Comparison of ENCODE assay signal across 16 cellular contexts in genomic region chr1:206039046-206039929, GRCh38. TPM values are rescaled to one million over a fixed set of nuclear protein-coding genes. Genes with fewer than 3 reads are reported as not detected.
A peak's percentile ranks its signal among the peaks of the same experiment; 100 is the strongest.
DNase-seq lines count a peak whose midpoint lies in the region; ATAC-seq and TF ChIP-seq lines count a peak whose summit lies in the region.
"Had no signal": no experiment of that assay in that cellular context is flagged by ENCODE, and none has a peak within 500 bp of the region (broad histone marks: within the 10 kb centered on the region; RNA-seq: fewer than 3 reads in every experiment).

No MANE protein-coding gene starts in this region.

- no peaks in the 10 kb centered on the region for H3K36me3 ChIP-seq in DOHH2 (ENCODE audit: control insufficient read depth, low read length)
- H3K36me3 ChIP-seq in Loucy (ENCODE audit: insufficient read depth, low read length) = no peaks in the 10 kb centered on the region

- H3K9me3 ChIP-seq in DOHH2 (ENCODE audit: control insufficient read depth, insufficient read depth, low read length) = no peaks in the 10 kb centered on the region
- H3K9me3 ChIP-seq in Loucy (ENCODE audit: insufficient read depth, low read depth, low read length) = no peaks in the 10 kb centered on the region

- DNase-seq in osteocyte (ENCODE audit: extremely low spot score, unreplicated experiment) (peak; percentile 68), cardiac septum (ENCODE audit: low spot score) (no peak), NCI-H2081 (lab: John Stamatoyannopoulos, UW) (no peak)
- DNase-seq: activated naive CD8-positive, alpha-beta T cell treated with anti-CD3 and anti-CD28 coated beads, Interleukin-2, amount 10 ng/mL, durations not matched to agents 7 days and 5 days; effector CD8-positive, alpha-beta T cell; NCI-H1694 treated with DMSO at 0.1 percent for 48 hours; NCI-H526; posterior cingulate gyrus had no signal

- H3K4me3 Mint-ChIP-seq in activated T-helper 17 cell treated with anti-CD3 and anti-CD28 coated beads, Interleukin-2, amount 50 U/mL, for 72 hours = peak overlapping the region; percentile 79
- H3K4me3 Mint-ChIP-seq in osteocyte (ENCODE audit: unreplicated experiment) = no peak overlapping the region
- H3K4me3 Mint-ChIP-seq: activated naive CD8-positive, alpha-beta T cell treated with anti-CD3 and anti-CD28 coated beads, Interleukin-2, amount 10 ng/mL, durations not matched to agents 7 days and 5 days had no signal

- H3K4me2 ChIP-seq in DOHH2 (ENCODE audit: low read length) (peak overlapping the region; percentile 30), Loucy (ENCODE audit: low read depth, low read length, poor library complexity, severe bottlenecking) (peak overlapping the region; percentile 75)

- H3K27me3 Mint-ChIP-seq in activated T-helper 17 cell treated with anti-CD3 and anti-CD28 coated beads, Interleukin-2, amount 50 U/mL, for 72 hours = no peaks in the 10 kb centered on the region
- peaks cover 61% of the 10 kb centered on the region for H3K27me3 Mint-ChIP-seq in osteocyte (ENCODE audit: unreplicated experiment)

- H3K4me1 ChIP-seq in DOHH2 (ENCODE audit: control insufficient read depth, low read length) (peaks cover 97% of the 10 kb centered on the region), Loucy (ENCODE audit: insufficient read depth, low read length, poor library complexity, severe bottlenecking) (peaks cover 64% of the 10 kb centered on the region)

- no peaks in the 10 kb centered on the region for H3K27me3 ChIP-seq in DOHH2 (ENCODE audit: control insufficient read depth, low read length)
- H3K27me3 ChIP-seq in Loucy (ENCODE audit: insufficient read depth, low read length, poor library complexity, severe bottlenecking) = no peaks in the 10 kb centered on the region

- no peaks in the 10 kb centered on the region for H3K36me3 Mint-ChIP-seq in activated T-helper 17 cell treated with anti-CD3 and anti-CD28 coated beads, Interleukin-2, amount 50 U/mL, for 72 hours (ENCODE audit: low read depth)
- H3K36me3 Mint-ChIP-seq in osteocyte (ENCODE audit: unreplicated experiment) = no peaks in the 10 kb centered on the region
- H3K36me3 Mint-ChIP-seq: activated naive CD8-positive, alpha-beta T cell treated with anti-CD3 and anti-CD28 coated beads, Interleukin-2, amount 10 ng/mL, durations not matched to agents 7 days and 5 days had no signal

- TF ChIP-seq CTCF in DOHH2 (IDR thresholded peaks at IDR 0.05; ENCODE audit: low read depth, low read length, poor library complexity, severe bottlenecking) (no peak), Loucy (conservative IDR thresholded peaks at IDR 0.05; ENCODE audit: low read length) (no peak), osteocyte (IDR thresholded peaks at IDR 0.05) (no peak)

- H2AFZ ChIP-seq in Loucy (ENCODE audit: low read length) = no peak overlapping the region

- H3F3A ChIP-seq in DOHH2 (ENCODE audit: control insufficient read depth, insufficient read depth) (peaks cover 34% of the 10 kb centered on the region), Loucy (ENCODE audit: low read depth) (0 out of 2 replicates have a peak, but pooled peaks cover 5% of the 10 kb centered on the region)

- peaks cover 19% of the 10 kb centered on the region for H3K4me1 Mint-ChIP-seq in activated T-helper 17 cell treated with anti-CD3 and anti-CD28 coated beads, Interleukin-2, amount 50 U/mL, for 72 hours
- H3K4me1 Mint-ChIP-seq in osteocyte (ENCODE audit: unreplicated experiment) = no peaks in the 10 kb centered on the region

- H3K27ac Mint-ChIP-seq in activated T-helper 17 cell treated with anti-CD3 and anti-CD28 coated beads, Interleukin-2, amount 50 U/mL, for 72 hours = peak overlapping the region; percentile 93
- no peak overlapping the region for H3K27ac Mint-ChIP-seq in osteocyte (ENCODE audit: unreplicated experiment)
- H3K27ac Mint-ChIP-seq: activated naive CD8-positive, alpha-beta T cell treated with anti-CD3 and anti-CD28 coated beads, Interleukin-2, amount 10 ng/mL, durations not matched to agents 7 days and 5 days had no signal

- H3K4me3 ChIP-seq in DOHH2 (ENCODE audit: low read length) (peak overlapping the region; percentile 7), Loucy (ENCODE audit: low read length, poor library complexity, severe bottlenecking) (peak overlapping the region; percentile 59)

- H3K79me2 ChIP-seq in DOHH2 (ENCODE audit: control insufficient read depth, low read length) (no peaks in the 10 kb centered on the region), Loucy (ENCODE audit: insufficient read depth, low read length) (peaks cover 96% of the 10 kb centered on the region)

- no peaks in the 10 kb centered on the region for H3K9me2 ChIP-seq in DOHH2 (replicated peaks; ENCODE audit: control insufficient read depth, low read length)
- no peaks in the 10 kb centered on the region for H3K9me2 ChIP-seq in Loucy (replicated peaks; ENCODE audit: low read depth, low read length)

- intact Hi-C loops in cardiac septum (cut with DNase I) = no loop called here

- H3K9ac ChIP-seq in Loucy (ENCODE audit: low read depth, low read length, poor library complexity, severe bottlenecking) = peak overlapping the region; percentile 83

- H3K9me3 Mint-ChIP-seq in activated T-helper 17 cell treated with anti-CD3 and anti-CD28 coated beads, Interleukin-2, amount 50 U/mL, for 72 hours = no peaks in the 10 kb centered on the region
- no peaks in the 10 kb centered on the region for H3K9me3 Mint-ChIP-seq in osteocyte (ENCODE audit: unreplicated experiment)
- H3K9me3 Mint-ChIP-seq: activated naive CD8-positive, alpha-beta T cell treated with anti-CD3 and anti-CD28 coated beads, Interleukin-2, amount 10 ng/mL, durations not matched to agents 7 days and 5 days had no signal

- peak; percentile 79 for ATAC-seq in activated T-helper 17 cell treated with anti-CD3 and anti-CD28 coated beads, Interleukin-2, amount 50 U/mL, for 72 hours (replicated peaks)
- no peak for ATAC-seq in GM18498 (IDR thresholded peaks at IDR 0.05; ENCODE audit: unreplicated experiment)
- ATAC-seq: Panc1 had no signal

- H3K27ac ChIP-seq in DOHH2 (ENCODE audit: low read depth, low read length) = no peak overlapping the region

- no peaks in the 10 kb centered on the region for H4K20me1 ChIP-seq in DOHH2 (ENCODE audit: control insufficient read depth, insufficient read depth, low read depth, low read length)
- peaks cover 12% of the 10 kb centered on the region for H4K20me1 ChIP-seq in Loucy (ENCODE audit: insufficient read depth, low read length, poor library complexity, severe bottlenecking)

RNA-seq across cellular contexts. Expression of gene RHEX, which starts 13.7 kb away (rescaled TPM):
- not detected for total RNA-seq in activated T-helper 17 cell treated with anti-CD3 and anti-CD28 coated beads, Interleukin-2, amount 50 U/mL, for 72 hours
- total RNA-seq in osteocyte (not detected in 2 replicates), cardiac septum (0.24 TPM)
- total RNA-seq: activated naive CD8-positive, alpha-beta T cell treated with anti-CD3 and anti-CD28 coated beads, Interleukin-2, amount 10 ng/mL, durations not matched to agents 7 days and 5 days; bronchial epithelial cell; LHCN-M2; T-helper 1 cell treated with Interleukin-12 subunit alpha and Interleukin-12 subunit beta and Interleukin-4 antibody, amounts not matched to agents 30 ng/mL and 1 ng/mL, for 36 hours had no signal

RNA-seq across cellular contexts. Expression of gene CTSE, which starts 15.6 kb away (rescaled TPM):
- total RNA-seq in activated T-helper 17 cell treated with anti-CD3 and anti-CD28 coated beads, Interleukin-2, amount 50 U/mL, for 72 hours = not detected
- total RNA-seq in osteocyte (not detected in 2 replicates), cardiac septum (not detected)
- total RNA-seq: activated naive CD8-positive, alpha-beta T cell treated with anti-CD3 and anti-CD28 coated beads, Interleukin-2, amount 10 ng/mL, durations not matched to agents 7 days and 5 days; bronchial epithelial cell; LHCN-M2; T-helper 1 cell treated with Interleukin-12 subunit alpha and Interleukin-12 subunit beta and Interleukin-4 antibody, amounts not matched to agents 30 ng/mL and 1 ng/mL, for 36 hours had no signal

RNA-seq across cellular contexts. Expression of gene RAB7B, which starts 36.1 kb away (rescaled TPM):
- not detected for total RNA-seq in activated T-helper 17 cell treated with anti-CD3 and anti-CD28 coated beads, Interleukin-2, amount 50 U/mL, for 72 hours
- total RNA-seq in osteocyte = 0.78 TPM in 2 replicates
- 2.1 TPM for total RNA-seq in cardiac septum
- total RNA-seq: T-helper 1 cell treated with Interleukin-12 subunit alpha and Interleukin-12 subunit beta and Interleukin-4 antibody, amounts not matched to agents 30 ng/mL and 1 ng/mL, for 36 hours had no signal
